Comparison of ENCODE assay signal across 19 cellular contexts in the genomic region with DNA sequence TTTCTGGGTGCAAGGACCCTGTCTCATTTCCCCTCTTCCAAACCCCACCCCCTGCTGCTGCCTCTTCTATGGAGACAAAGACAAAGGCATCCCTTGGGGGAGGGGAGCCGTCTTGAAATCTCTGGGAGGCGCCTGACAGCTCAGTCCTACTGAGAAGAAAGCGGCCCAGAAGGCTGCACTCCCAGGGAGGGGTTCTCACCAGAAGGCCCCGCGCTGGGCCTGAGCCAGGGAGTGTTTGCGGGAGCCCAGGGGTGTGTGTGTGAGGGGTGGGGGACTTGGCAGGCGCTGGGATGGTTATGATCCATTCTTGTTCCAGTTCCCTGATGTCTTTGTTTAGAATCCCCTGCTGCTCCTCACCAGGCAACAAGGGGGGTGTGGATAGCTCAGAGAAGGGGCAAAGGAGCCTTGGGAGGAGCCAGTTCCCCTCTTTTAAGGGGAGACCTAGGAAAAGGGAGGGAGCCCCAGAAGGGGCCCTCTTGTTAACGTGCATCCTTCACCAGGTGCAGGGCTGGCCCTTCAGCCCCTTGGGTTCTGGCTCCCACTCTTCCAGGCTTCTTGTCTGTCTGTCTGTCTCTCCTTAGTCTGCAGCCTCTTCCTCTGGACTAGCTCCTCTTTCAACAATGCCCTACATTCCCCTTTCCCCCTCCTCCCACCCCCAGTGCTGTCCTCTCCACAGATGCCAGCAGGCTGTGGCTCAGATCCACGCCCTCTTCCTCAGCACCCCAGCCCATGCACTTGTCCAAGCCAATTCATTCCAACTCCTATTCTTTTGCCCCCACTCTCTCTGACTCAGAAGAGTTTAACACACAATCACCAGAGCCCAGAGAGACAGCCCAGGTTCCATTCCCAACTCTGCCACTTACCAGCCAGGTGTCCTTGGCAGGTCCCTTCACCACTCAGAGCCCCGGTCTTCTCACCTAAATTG. TPM values are rescaled to one million over a fixed set of nuclear protein-coding genes. Genes with fewer than 3 reads are reported as not detected.
A peak's percentile ranks its signal among the peaks of the same experiment; 100 is the strongest.
DNase-seq lines count a peak whose midpoint lies in the region; ATAC-seq and TF ChIP-seq lines count a peak whose summit lies in the region.
"Had no signal": no experiment of that assay in that cellular context is flagged by ENCODE, and none has a peak within 500 bp of the region (broad histone marks: within the 10 kb centered on the region; RNA-seq: fewer than 3 reads in every experiment).

No MANE protein-coding gene starts in this region.

- intact Hi-C loops in spleen (cut with DNase I; ENCODE audit: low total_unique reads) = no loop called here

- H3K27me3 ChIP-seq in spleen (replicated peaks in 1 of 7) = no peaks in the 10 kb centered on the region
- no peaks in the 10 kb centered on the region for H3K27me3 ChIP-seq in effector memory CD4-positive, alpha-beta T cell (replicated peaks; ENCODE audit: control insufficient read depth, insufficient read depth, low read length, poor library complexity, severe bottlenecking)

- no peak overlapping the region for H3K4me3 ChIP-seq in SK-N-MC
- H3K4me3 ChIP-seq in spleen = no peak overlapping the region
- no peak overlapping the region for H3K4me3 ChIP-seq in effector memory CD4-positive, alpha-beta T cell (ENCODE audit: insufficient read depth, low read depth, low read length, poor library complexity, severe bottlenecking)

- WGBS in spleen, 5 donors = 67 to 87% (median 77%) methylated on average over 10 of the region's 10 CpGs

- no peak for TF ChIP-seq POLR2A in spleen (IDR thresholded peaks at IDR 0.05)

- no peaks in the 10 kb centered on the region for H3K4me1 ChIP-seq in spleen
- no peaks in the 10 kb centered on the region for H3K4me1 ChIP-seq in effector memory CD4-positive, alpha-beta T cell (ENCODE audit: control insufficient read depth, insufficient read depth, low read length, poor library complexity, severe bottlenecking)

- peak overlapping the region; percentile 32 for H3K9ac ChIP-seq in SK-N-MC (ENCODE audit: insufficient read length)

- H3K36me3 ChIP-seq in SK-N-MC (ENCODE audit: insufficient read depth, low read length) (no peaks in the 10 kb centered on the region), spleen (no peaks in the 10 kb centered on the region)
- no peaks in the 10 kb centered on the region for H3K36me3 ChIP-seq in effector memory CD4-positive, alpha-beta T cell (ENCODE audit: control insufficient read depth, insufficient read depth, low read length)

- H3K27ac ChIP-seq in SK-N-MC (no peak overlapping the region), spleen (no peak overlapping the region)
- no peak overlapping the region for H3K27ac ChIP-seq in effector memory CD4-positive, alpha-beta T cell (ENCODE audit: insufficient read depth, low read length, poor library complexity, severe bottlenecking)
- H3K27ac ChIP-seq: RWPE1 had no signal

- DNase-seq in NCI-H82 (lab: John Stamatoyannopoulos, UW) (peak; percentile 23), NCI-H82 treated with DMSO at 0.1 percent for 48 hours (lab: John Stamatoyannopoulos, UW; ENCODE audit: unreplicated experiment) (no peak), SK-N-MC (ENCODE audit: low read depth, low spot score) (no peak), iPS-NIHi7 (ENCODE audit: extremely low spot score) (peak; percentile 59), spleen (peak; percentile 57), DMS153 treated with DMSO at 0.1 percent for 48 hours (lab: John Stamatoyannopoulos, UW; ENCODE audit: unreplicated experiment) (no peak)
- DNase-seq in effector memory CD4-positive, alpha-beta T cell = no peak
- DNase-seq: activated CD4-positive, alpha-beta T cell treated with anti-CD3 and anti-CD28 coated beads for 4 hours; activated naive CD4-positive, alpha-beta T cell treated with anti-CD3 and anti-CD28 coated beads for 36 hours; CD8-positive, alpha-beta T cell; EL; HCEC 1CT; kidney glomerular epithelial cell; NCI-H2029; NK-92 treated with Interleukin-12 subunit alpha and Interleukin-12 subunit beta, amount 100 ng/mL, for 24 hours; stimulated activated naive CD4-positive, alpha-beta T cell treated with Interleukin-2 at 50 U/mL for 16 hours; trophoblast cell had no signal

- no peak for TF ChIP-seq CTCF in spleen (IDR thresholded peaks at IDR 0.05 in 8 of 11, conservative IDR thresholded peaks at IDR 0.05 in 3 of 11)

- no peak for ATAC-seq in HG02759 (IDR thresholded peaks at IDR 0.05; ENCODE audit: unreplicated experiment)
- ATAC-seq: CD8-positive, alpha-beta T cell had no signal

- H3K9me3 ChIP-seq in SK-N-MC (ENCODE audit: low read depth, low read length) (no peaks in the 10 kb centered on the region), spleen (no peaks in the 10 kb centered on the region)
- H3K9me3 ChIP-seq in effector memory CD4-positive, alpha-beta T cell (ENCODE audit: control insufficient read depth, low read length) = no peaks in the 10 kb centered on the region

RNA-seq across cellular contexts. Expression of a gene that starts 45.4 kb away (rescaled TPM):
- 10 to 100 TPM in 2 of 7 donors, 1 to 10 TPM in 5; 6.1 to 14.7 (median 8.7) TPM for total RNA-seq in spleen
- polyA plus RNA-seq in spleen = 10 to 100 TPM in 1 of 3 donors, 1 to 10 TPM in 2; 4.0 to 10.8 (median 6.4) TPM

Comparison
In these comparisons a context has a peak if more than half of its experiments do, and no peak if none do; other contexts are left out.
1. DNase-seq: peak in NCI-H82 (single experiment), iPS-NIHi7 (single experiment) and spleen (single experiment); none in NCI-H82 treated with DMSO at 0.1 percent for 48 hours (single experiment), SK-N-MC (single experiment), DMS153 treated with DMSO at 0.1 percent for 48 hours (single experiment) and effector memory CD4-positive, alpha-beta T cell (0 of 3).